In the genomic region with DNA sequence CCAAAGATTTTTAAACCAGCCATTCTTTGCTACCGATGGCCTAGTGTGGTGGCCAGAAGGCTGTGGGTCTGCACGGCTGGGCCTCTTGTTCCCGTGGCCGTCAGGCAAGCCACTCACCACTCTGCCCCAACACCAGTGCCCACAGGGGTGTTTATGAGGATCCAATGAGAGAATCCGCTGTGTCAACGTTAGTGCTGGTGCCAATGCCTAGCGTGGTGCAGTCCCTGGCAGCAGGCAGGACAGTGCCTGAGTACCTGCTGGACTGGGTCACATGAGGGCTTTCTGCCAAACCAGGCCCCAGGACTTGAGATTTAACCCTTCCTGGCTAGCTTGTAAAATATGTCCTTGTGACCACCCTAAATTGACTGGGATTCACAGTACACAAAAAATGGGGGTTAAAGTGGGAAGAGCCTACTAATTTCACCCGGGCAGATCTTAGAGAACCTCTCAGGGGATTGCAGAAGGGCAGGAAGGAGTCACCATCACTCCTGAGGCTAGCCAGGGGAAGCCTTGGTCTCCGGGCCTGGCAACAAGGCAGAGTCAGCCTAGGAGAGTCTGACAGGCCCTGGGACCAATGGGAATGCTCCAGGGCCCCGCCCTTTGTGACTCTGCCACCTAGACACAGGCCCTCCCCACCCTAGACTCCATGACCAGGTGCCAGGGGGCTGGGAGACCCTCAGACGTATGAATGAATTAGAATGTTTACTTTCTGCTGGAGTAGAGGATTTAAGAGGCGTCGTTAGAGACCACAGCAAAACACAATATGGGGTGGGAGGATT, we compare ENCODE assay signal across 1 cellular context.
TF ChIP-seq lines count a peak whose summit lies in the region.

No MANE protein-coding gene starts in this region.

TF ChIP-seq in HCT116, 20 proteins besides CTCF, POLR2A, EP300 and RAD21 (continued from another document):
- TF ChIP-seq REST (IDR thresholded peaks at IDR 0.05; ENCODE audit: low read depth), result no peak
- no peak for TF ChIP-seq ATF3 (IDR thresholded peaks at IDR 0.05)
- TF ChIP-seq EZH2 (IDR thresholded peaks at IDR 0.05), result no peak
- no peak for TF ChIP-seq EZH2phosphoT487 (IDR thresholded peaks at IDR 0.05; ENCODE audit: borderline replicate concordance)
- no peak for TF ChIP-seq FOSL1 (IDR thresholded peaks at IDR 0.05; ENCODE audit: low read depth)
- TF ChIP-seq SIN3A (IDR thresholded peaks at IDR 0.05; ENCODE audit: low read depth), result no peak
- no peak for TF ChIP-seq ZNF274 (IDR thresholded peaks at IDR 0.05; ENCODE audit: low read depth, low read length)
- no peak for TF ChIP-seq CEBPB (IDR thresholded peaks at IDR 0.05; ENCODE audit: low read depth)
- no peak for TF ChIP-seq CBX3 (IDR thresholded peaks at IDR 0.05; ENCODE audit: low read depth)
- TF ChIP-seq EGR1 (IDR thresholded peaks at IDR 0.05; ENCODE audit: low read depth), result no peak
- TF ChIP-seq JUND (IDR thresholded peaks at IDR 0.05), result no peak
- TF ChIP-seq POLR2AphosphoS5 (IDR thresholded peaks at IDR 0.05; ENCODE audit: low read depth, low read length), result no peak
- no peak for TF ChIP-seq YY1 (IDR thresholded peaks at IDR 0.05; ENCODE audit: extremely low read depth, insufficient replicate concordance, low read depth, low read length)
